ENCODE assay signal across 30 cellular contexts in the genomic region with DNA sequence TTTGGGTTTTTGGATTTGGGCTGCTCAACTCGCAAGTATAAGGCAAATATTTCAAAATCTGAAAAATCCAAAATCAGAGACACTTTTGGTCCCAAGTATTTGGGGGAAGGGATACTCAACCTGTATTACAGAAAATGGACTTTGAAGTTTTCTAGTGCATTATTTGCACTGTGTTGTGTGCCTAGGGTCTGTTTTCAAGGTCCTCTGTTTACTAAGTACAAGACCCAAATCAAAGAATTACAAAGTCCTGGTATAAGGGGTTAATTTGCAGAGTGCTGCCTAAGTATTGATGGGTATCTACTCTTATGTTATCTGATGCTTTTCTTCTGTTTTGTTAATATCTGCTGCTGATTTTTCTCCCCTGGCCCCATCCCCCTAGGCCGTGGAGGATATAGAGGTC. TPM values are rescaled to one million over a fixed set of nuclear protein-coding genes. Genes with fewer than 3 reads are reported as not detected.
DNase-seq lines count a peak whose midpoint lies in the region; ATAC-seq lines count a peak whose summit lies in the region.
"Had no signal": no experiment of that assay in that cellular context is flagged by ENCODE, and none has a peak within 500 bp of the region (broad histone marks: within the 10 kb centered on the region; RNA-seq: fewer than 3 reads in every experiment).

No MANE protein-coding gene starts in this region.

- no peak overlapping the region for H2AFZ ChIP-seq in neuronal stem cell (ENCODE audit: low read length)
- H2AFZ ChIP-seq: PC-9 had no signal

- H3K4me1 Mint-ChIP-seq in stimulated activated naive CD8-positive, alpha-beta T cell treated with anti-CD3 and anti-CD28 coated beads, Interleukin-15, Interleukin-2, amounts not matched to agents 100 ng/mL and 50 ng/mL, for 24 hours (ENCODE audit: low read depth): peaks cover 11% of the 10 kb centered on the region
- H3K4me1 Mint-ChIP-seq in activated T-helper 17 cell treated with anti-CD3 and anti-CD28 coated beads, Interleukin-2, amount 50 U/mL, for 72 hours: peaks cover 4% of the 10 kb centered on the region
- peaks cover 15 to 18% of the 10 kb centered on the region in 2 donors for H3K4me1 Mint-ChIP-seq in natural killer cell treated with Interleukin-12 subunit alpha and Interleukin-12 subunit beta and Interleukin-15 and Interleukin-18, amount 100 ng/mL, for 72 hours (ENCODE audit: low read depth in 2 of 2)

- H3K27ac Mint-ChIP-seq in stimulated activated naive CD8-positive, alpha-beta T cell treated with anti-CD3 and anti-CD28 coated beads, Interleukin-15, Interleukin-2, amounts not matched to agents 100 ng/mL and 50 ng/mL, for 24 hours: peak overlapping the region; percentile 41
- H3K27ac Mint-ChIP-seq in activated T-helper 17 cell treated with anti-CD3 and anti-CD28 coated beads, Interleukin-2, amount 50 U/mL, for 72 hours: peak overlapping the region; percentile 30
- peak overlapping the region; percentile 11 to 40 for H3K27ac Mint-ChIP-seq in natural killer cell treated with Interleukin-12 subunit alpha and Interleukin-12 subunit beta and Interleukin-15 and Interleukin-18, amount 100 ng/mL, for 72 hours

- no peaks in the 10 kb centered on the region for H3K27me3 Mint-ChIP-seq in stimulated activated naive CD8-positive, alpha-beta T cell treated with anti-CD3 and anti-CD28 coated beads, Interleukin-15, Interleukin-2, amounts not matched to agents 100 ng/mL and 50 ng/mL, for 24 hours
- H3K27me3 Mint-ChIP-seq in activated T-helper 17 cell treated with anti-CD3 and anti-CD28 coated beads, Interleukin-2, amount 50 U/mL, for 72 hours: no peaks in the 10 kb centered on the region
- H3K27me3 Mint-ChIP-seq in natural killer cell treated with Interleukin-12 subunit alpha and Interleukin-12 subunit beta and Interleukin-15 and Interleukin-18, amount 100 ng/mL, for 72 hours: no peaks in the 10 kb centered on the region
- H3K27me3 Mint-ChIP-seq: CD8-positive, alpha-beta memory T cell; IgD-negative memory B cell had no signal

- no peak overlapping the region for H2BK12ac ChIP-seq in neuronal stem cell (ENCODE audit: low read length)

- no CpG with 5 or more reads among the region's 2 CpGs for WGBS in neuronal stem cell (ENCODE audit: extremely low coverage in 2 of 2, insufficient read length in 2 of 2, insufficient replicate concordance in 1 of 2), 2 donors

- H3K4me3 Mint-ChIP-seq in stimulated activated naive CD8-positive, alpha-beta T cell treated with anti-CD3 and anti-CD28 coated beads, Interleukin-15, Interleukin-2, amounts not matched to agents 100 ng/mL and 50 ng/mL, for 24 hours: no peak overlapping the region
- no peak overlapping the region for H3K4me3 Mint-ChIP-seq in activated T-helper 17 cell treated with anti-CD3 and anti-CD28 coated beads, Interleukin-2, amount 50 U/mL, for 72 hours
- H3K4me3 Mint-ChIP-seq in natural killer cell treated with Interleukin-12 subunit alpha and Interleukin-12 subunit beta and Interleukin-15 and Interleukin-18, amount 100 ng/mL, for 72 hours: no peak overlapping the region
- H3K4me3 Mint-ChIP-seq: CD8-positive, alpha-beta memory T cell; IgD-negative memory B cell had no signal

- H2BK15ac ChIP-seq in neuronal stem cell (ENCODE audit: low read length): no peak overlapping the region

- H3K4ac ChIP-seq in neuronal stem cell (ENCODE audit: low read length): no peak overlapping the region

- no peak overlapping the region for H3K4me2 ChIP-seq in neuronal stem cell (ENCODE audit: insufficient read depth, low read length, poor library complexity, severe bottlenecking)
- H3K4me2 ChIP-seq: KMS-11, PC-9 had no signal

- H2AK5ac ChIP-seq in neuronal stem cell (ENCODE audit: low read depth, low read length): no peak overlapping the region

- H3K79me1 ChIP-seq in neuronal stem cell (ENCODE audit: low read depth, low read length): peaks cover 2% of the 10 kb centered on the region

- DNase-seq in stimulated activated naive CD8-positive, alpha-beta T cell treated with anti-CD3 and anti-CD28 coated beads, Interleukin-15, Interleukin-2, amounts not matched to agents 100 U/mL and 50 U/mL, for 24 hours: no peak
- no peak for DNase-seq in natural killer cell treated with Interleukin-12 subunit alpha and Interleukin-12 subunit beta and Interleukin-15 and Interleukin-18, amount 100 ng/mL, for 72 hours (ENCODE audit: low spot score)
- DNase-seq in NAMALWA (ENCODE audit: low spot score): no peak
- DNase-seq in H7: no peak
- no peak for DNase-seq in neuronal stem cell (ENCODE audit: low spot score)
- DNase-seq: C1 segment of cervical spinal cord; CD8-positive, alpha-beta memory T cell; DMS 273 treated with DMSO at 0.1 percent for 48 hours; DMS79; EL; GDM1; GOT3; MM.1S; NCI-H1048; NCI-H1417; NCI-H1694; NCI-H2029 treated with DMSO at 0.1 percent for 48 hours; NCI-H446 treated with DMSO at 0.1 percent for 48 hours; NCI-H526 treated with DMSO at 0.1 percent for 48 hours; PC-9; Right ventricle myocardium superior had no signal

- no peak overlapping the region for H3K23ac ChIP-seq in neuronal stem cell (ENCODE audit: low read depth, low read length, poor library complexity)

- H2BK5ac ChIP-seq in neuronal stem cell (ENCODE audit: low read length): no peak overlapping the region

- no peak overlapping the region for H3K27ac ChIP-seq in neuronal stem cell (replicated peaks; ENCODE audit: low read length)
- H3K27ac ChIP-seq: KMS-11, PC-9, SJSA1 had no signal

- peaks cover 73% of the 10 kb centered on the region for H3K36me3 Mint-ChIP-seq in stimulated activated naive CD8-positive, alpha-beta T cell treated with anti-CD3 and anti-CD28 coated beads, Interleukin-15, Interleukin-2, amounts not matched to agents 100 ng/mL and 50 ng/mL, for 24 hours (ENCODE audit: low read depth)
- H3K36me3 Mint-ChIP-seq in activated T-helper 17 cell treated with anti-CD3 and anti-CD28 coated beads, Interleukin-2, amount 50 U/mL, for 72 hours (ENCODE audit: low read depth): peaks cover 98% of the 10 kb centered on the region
- peaks cover 45% of the 10 kb centered on the region for H3K36me3 Mint-ChIP-seq in natural killer cell treated with Interleukin-12 subunit alpha and Interleukin-12 subunit beta and Interleukin-15 and Interleukin-18, amount 100 ng/mL, for 72 hours

- H4K8ac ChIP-seq in neuronal stem cell (ENCODE audit: low read depth, low read length): no peak overlapping the region

- H3K27me3 ChIP-seq in H7 (ENCODE audit: control insufficient read depth, insufficient read depth, low read length) (no peaks in the 10 kb centered on the region), neuronal stem cell (ENCODE audit: control insufficient read depth in 3 of 3, insufficient read depth in 3 of 3, low read depth in 1 of 3, low read length in 3 of 3) (no peaks in the 10 kb centered on the region)
- H3K27me3 ChIP-seq: SJSA1 had no signal

- H3K14ac ChIP-seq in neuronal stem cell (ENCODE audit: low read length): no peak overlapping the region

- H3K4me3 ChIP-seq in H7 (ENCODE audit: insufficient read depth, low read depth, low read length): no peak overlapping the region
- H3K4me3 ChIP-seq in neuronal stem cell (ENCODE audit: low read length in 2 of 2): no peak overlapping the region
- H3K4me3 ChIP-seq: GM12878, PC-9, SJSA1 had no signal

- no peaks in the 10 kb centered on the region for H3K9me3 Mint-ChIP-seq in stimulated activated naive CD8-positive, alpha-beta T cell treated with anti-CD3 and anti-CD28 coated beads, Interleukin-15, Interleukin-2, amounts not matched to agents 100 ng/mL and 50 ng/mL, for 24 hours
- no peaks in the 10 kb centered on the region for H3K9me3 Mint-ChIP-seq in activated T-helper 17 cell treated with anti-CD3 and anti-CD28 coated beads, Interleukin-2, amount 50 U/mL, for 72 hours
- H3K9me3 Mint-ChIP-seq in natural killer cell treated with Interleukin-12 subunit alpha and Interleukin-12 subunit beta and Interleukin-15 and Interleukin-18, amount 100 ng/mL, for 72 hours: no peaks in the 10 kb centered on the region
- H3K9me3 Mint-ChIP-seq: CD8-positive, alpha-beta memory T cell; IgD-negative memory B cell had no signal

- H3K36me3 ChIP-seq in H7 (replicated peaks; ENCODE audit: control insufficient read depth, insufficient read depth, low read length) (peaks cover 34% of the 10 kb centered on the region), neuronal stem cell (replicated peaks in 1 of 2; ENCODE audit: control insufficient read depth in 2 of 2, insufficient read depth in 2 of 2, low read length in 2 of 2) (peaks cover 42 to 99% of the 10 kb centered on the region in 2 donors)

- no peaks in the 10 kb centered on the region for H3K9me3 ChIP-seq in neuronal stem cell (replicated peaks in 1 of 2; ENCODE audit: control insufficient read depth in 2 of 2, insufficient read depth in 1 of 2, low read depth in 1 of 2, low read length in 2 of 2)
- H3K9me3 ChIP-seq: SJSA1 had no signal

- no peak overlapping the region for H2BK120ac ChIP-seq in neuronal stem cell (ENCODE audit: low read depth, low read length)

- ATAC-seq in stimulated activated naive CD8-positive, alpha-beta T cell treated with anti-CD3 and anti-CD28 coated beads, Interleukin-15, Interleukin-2, amounts not matched to agents 100 U/mL and 50 U/mL, for 24 hours: no peak
- ATAC-seq in activated T-helper 17 cell treated with anti-CD3 and anti-CD28 coated beads, Interleukin-2, amount 50 U/mL, for 72 hours (replicated peaks): no peak
- ATAC-seq in natural killer cell treated with Interleukin-12 subunit alpha and Interleukin-12 subunit beta and Interleukin-15 and Interleukin-18, amount 100 ng/mL, for 72 hours: no peak
- ATAC-seq: GM12878, HCT116 had no signal

- no peak overlapping the region for H3K9ac ChIP-seq in neuronal stem cell (ENCODE audit: low read depth, low read length, poor library complexity)
- H3K9ac ChIP-seq: KMS-11 had no signal

- no peak overlapping the region for H3K18ac ChIP-seq in neuronal stem cell (ENCODE audit: low read length)

- no peaks in the 10 kb centered on the region for H3K4me1 ChIP-seq in neuronal stem cell (ENCODE audit: control insufficient read depth in 2 of 2, insufficient read depth in 1 of 2, low read depth in 1 of 2, low read length in 2 of 2)
- H3K4me1 ChIP-seq: SJSA1 had no signal

- no peak overlapping the region for H4K91ac ChIP-seq in neuronal stem cell (ENCODE audit: low read depth, low read length, poor library complexity)

RNA-seq across cellular contexts. Expression of a gene that starts 25.0 kb away (rescaled TPM):
- total RNA-seq in activated T-helper 17 cell treated with anti-CD3 and anti-CD28 coated beads, Interleukin-2, amount 50 U/mL, for 72 hours: under 1 TPM in 1 of 2 donors, not detected in 1; 0.24 TPM
- 1 to 10 TPM in 1 of 2 donors, under 1 TPM in 1; 0.81 to 2.9 TPM for total RNA-seq in natural killer cell treated with Interleukin-12 subunit alpha and Interleukin-12 subunit beta and Interleukin-15 and Interleukin-18, amount 100 ng/mL, for 72 hours
- total RNA-seq in H7 (2014; rRNA removed; shearing (Covaris generic)): not detected in 2 replicates
- not detected for polyA plus RNA-seq in neuronal stem cell (2013, experiment 1 of 2)
- polyA plus RNA-seq in neuronal stem cell (2013, experiment 2 of 2): not detected
- total RNA-seq: A673, PC-9, Right ventricle myocardium superior, RPMI7951, SJSA1 had no signal
- polyA plus RNA-seq: IgD-negative memory B cell had no signal

RNA-seq across cellular contexts. Expression of a gene that starts 34.4 kb away (rescaled TPM):
- total RNA-seq in activated T-helper 17 cell treated with anti-CD3 and anti-CD28 coated beads, Interleukin-2, amount 50 U/mL, for 72 hours: 100 to 1,000 TPM; 240 to 282 TPM
- total RNA-seq in natural killer cell treated with Interleukin-12 subunit alpha and Interleukin-12 subunit beta and Interleukin-15 and Interleukin-18, amount 100 ng/mL, for 72 hours: 100 to 1,000 TPM; 235 to 249 TPM
- total RNA-seq in H7 (2014; rRNA removed; shearing (Covaris generic)): 20.2 and 32.0 TPM in 2 replicates
- 162 TPM for polyA plus RNA-seq in neuronal stem cell (2013, experiment 1 of 2)
- polyA plus RNA-seq in neuronal stem cell (2013, experiment 2 of 2): 163 TPM

RNA-seq across cellular contexts. Expression of a gene that starts 36.5 kb away (rescaled TPM):
- total RNA-seq in activated T-helper 17 cell treated with anti-CD3 and anti-CD28 coated beads, Interleukin-2, amount 50 U/mL, for 72 hours: 10 to 100 TPM; 17.2 to 22.5 TPM
- total RNA-seq in natural killer cell treated with Interleukin-12 subunit alpha and Interleukin-12 subunit beta and Interleukin-15 and Interleukin-18, amount 100 ng/mL, for 72 hours: 100 to 1,000 TPM in 1 of 2 donors, 10 to 100 TPM in 1; 97.5 to 224 TPM
- not detected in 2 replicates for total RNA-seq in H7 (2014; rRNA removed; shearing (Covaris generic))
- polyA plus RNA-seq in neuronal stem cell (2013, experiment 1 of 2): 0.06 TPM
- polyA plus RNA-seq in neuronal stem cell (2013, experiment 2 of 2): 0.03 TPM
- total RNA-seq: A673, PC-9, SJSA1 had no signal

RNA-seq across cellular contexts. Expression of a gene that starts 48.3 kb away (rescaled TPM):
- total RNA-seq in activated T-helper 17 cell treated with anti-CD3 and anti-CD28 coated beads, Interleukin-2, amount 50 U/mL, for 72 hours: not detected
- not detected for total RNA-seq in natural killer cell treated with Interleukin-12 subunit alpha and Interleukin-12 subunit beta and Interleukin-15 and Interleukin-18, amount 100 ng/mL, for 72 hours
- total RNA-seq in H7 (2014; rRNA removed; shearing (Covaris generic)): not detected in 2 replicates
- polyA plus RNA-seq in neuronal stem cell (2013, experiment 1 of 2): 0.53 TPM
- polyA plus RNA-seq in neuronal stem cell (2013, experiment 2 of 2): 0.40 TPM
- total RNA-seq: A673; CD8-positive, alpha-beta memory T cell; GM12878; RPMI7951 had no signal
- polyA plus RNA-seq: CD8-positive, alpha-beta memory T cell; GM12878 had no signal

Comparison
In these comparisons a context has a peak if more than half of its experiments do, and no peak if none do; other contexts are left out.
1. RNA of a gene that starts 36.5 kb away (total RNA-seq): 97.5 to 224 TPM in natural killer cell treated with Interleukin-12 subunit alpha and Interleukin-12 subunit beta and Interleukin-15 and Interleukin-18, amount 100 ng/mL, for 72 hours and 17.2 to 22.5 TPM in activated T-helper 17 cell treated with anti-CD3 and anti-CD28 coated beads, Interleukin-2, amount 50 U/mL, for 72 hours; not detected in H7; every median in the first group is over 10 times any median in the second.
2. Peak in every context shown above with its lines, with median percentiles within 50 percentile points of each other: H3K27ac Mint-ChIP-seq.